ENCODE assay signal across 7 cellular contexts in the genomic region with DNA sequence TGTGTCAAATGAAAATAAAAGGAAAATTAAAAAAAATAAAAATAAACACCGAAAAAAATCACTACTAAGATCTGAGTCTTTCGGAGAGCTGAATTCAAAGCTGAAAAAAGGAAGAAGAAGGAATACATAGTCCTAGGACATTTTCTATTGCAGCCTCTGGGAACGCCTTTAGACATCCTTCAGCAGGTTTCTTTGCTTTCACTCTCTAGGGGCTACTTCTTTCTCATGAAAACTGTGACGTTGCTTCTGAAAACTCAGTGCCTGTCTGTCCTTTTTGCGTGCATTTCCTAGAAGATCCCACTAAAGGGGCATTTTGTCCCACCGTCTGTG. TPM values are rescaled to one million over a fixed set of nuclear protein-coding genes. Genes with fewer than 3 reads are reported as not detected.
DNase-seq lines count a peak whose midpoint lies in the region; ATAC-seq and TF ChIP-seq lines count a peak whose summit lies in the region.

No MANE protein-coding gene starts in this region.

- no peaks in the 10 kb centered on the region for H3K9me3 Mint-ChIP-seq in activated B cell treated with CpG ODN at 0.5 μM for 24 hours

- H3K27me3 ChIP-seq in iPS-18a (ENCODE audit: control insufficient read depth, insufficient read depth, low read length): peaks cover 31% of the 10 kb centered on the region
- H3K27me3 ChIP-seq in suprapubic skin: no peaks in the 10 kb centered on the region
- H3K27me3 ChIP-seq in foreskin keratinocyte: no peaks in the 10 kb centered on the region

- DNase-seq in activated B cell treated with CpG ODN at 0.5 μM for 24 hours (no peak), suprapubic skin (ENCODE audit: low spot score in 2 of 2) (no peak), foreskin keratinocyte (no peak), NCI-H2196 treated with DMSO at 0.1 percent for 48 hours (lab: John Stamatoyannopoulos, UW; ENCODE audit: unreplicated experiment) (no peak)

- H3K4me3 ChIP-seq in iPS-18a (ENCODE audit: low read length) (peak overlapping the region; percentile 72), suprapubic skin (peak overlapping the region; percentile 58)

- TF ChIP-seq POLR2A in suprapubic skin (IDR thresholded peaks at IDR 0.05): no peak

- no peak for TF ChIP-seq CTCF in activated B cell treated with CpG ODN at 0.5 μM for 24 hours (IDR thresholded peaks at IDR 0.05)
- no peak for TF ChIP-seq CTCF in suprapubic skin (IDR thresholded peaks at IDR 0.05)
- TF ChIP-seq CTCF in foreskin keratinocyte (conservative IDR thresholded peaks at IDR 0.05): no peak

- H3K4me1 Mint-ChIP-seq in activated B cell treated with CpG ODN at 0.5 μM for 24 hours: peaks cover 30% of the 10 kb centered on the region

- H3K27ac ChIP-seq in iPS-18a (ENCODE audit: low read length): no peak overlapping the region
- H3K27ac ChIP-seq in suprapubic skin: no peak overlapping the region
- no peak overlapping the region for H3K27ac ChIP-seq in foreskin keratinocyte

- CTCF ChIA-PET in activated B cell treated with CpG ODN at 0.5 μM for 24 hours (lab: Charles Lee): interaction anchor here (1.0 to 2.4 kb wide), 2 partner anchors 14 to 98 kb away, joined by 3 to 16 read pairs; no protein-coding TSS in a partner anchor

- H3K36me3 ChIP-seq in iPS-18a (ENCODE audit: control insufficient read depth, low read depth, low read length) (no peaks in the 10 kb centered on the region), suprapubic skin (no peaks in the 10 kb centered on the region)

- ATAC-seq in GM19324 (IDR thresholded peaks at IDR 0.05; ENCODE audit: low FRiP score, unreplicated experiment): peak; percentile 13
- peak; percentile 26 for ATAC-seq in HG02938 (IDR thresholded peaks at IDR 0.05; ENCODE audit: unreplicated experiment)
- ATAC-seq in activated B cell treated with CpG ODN at 0.5 μM for 24 hours (ENCODE audit: low read depth): peak; percentile 12
- no peak for ATAC-seq in foreskin keratinocyte

- peak overlapping the region; percentile 79 for H3K27ac Mint-ChIP-seq in activated B cell treated with CpG ODN at 0.5 μM for 24 hours

- H3K4me3 Mint-ChIP-seq in activated B cell treated with CpG ODN at 0.5 μM for 24 hours: peak overlapping the region; percentile 89

- peaks cover 8% of the 10 kb centered on the region for H3K27me3 Mint-ChIP-seq in activated B cell treated with CpG ODN at 0.5 μM for 24 hours

- TF ChIP-seq EP300 in suprapubic skin (IDR thresholded peaks at IDR 0.05): no peak

- H3K4me1 ChIP-seq in iPS-18a (ENCODE audit: control insufficient read depth, low read depth, low read length) (peaks cover 5% of the 10 kb centered on the region), suprapubic skin (peaks cover 9% of the 10 kb centered on the region), foreskin keratinocyte (peaks cover 6% of the 10 kb centered on the region)

- 44% methylated on average over 6 of the region's 6 CpGs for WGBS in suprapubic skin

- H3K9me3 ChIP-seq in iPS-18a (ENCODE audit: control insufficient read depth, low read depth, low read length) (no peaks in the 10 kb centered on the region), suprapubic skin (no peaks in the 10 kb centered on the region)

- POLR2A ChIA-PET in activated B cell treated with CpG ODN at 0.5 μM for 24 hours (lab: Charles Lee): interaction anchor here (1.0 to 1.6 kb wide), 6 partner anchors 44 to 527 kb away, joined by 3 to 9 read pairs (median 4); a partner anchor contains a TSS

- intact Hi-C loops in activated B cell treated with CpG ODN at 0.5 μM for 24 hours (cut with micrococcal nuclease): loop anchor here (1.0 to 10.0 kb wide), 6 partner anchors 136 to 1488 kb away; a partner anchor contains a TSS

- peak overlapping the region; percentile 9 for H3K9ac ChIP-seq in iPS-18a (ENCODE audit: low read length)

- peaks cover 10% of the 10 kb centered on the region for H3K36me3 Mint-ChIP-seq in activated B cell treated with CpG ODN at 0.5 μM for 24 hours (ENCODE audit: low read depth)

RNA-seq across cellular contexts. Expression of a gene that starts 0.7 kb away (rescaled TPM):
- total RNA-seq in activated B cell treated with CpG ODN at 0.5 μM for 24 hours: 15.1 and 16.5 TPM in 2 replicates
- 1 to 10 TPM in 1 of 4 donors, under 1 TPM in 2, not detected in 1; 0.34 to 2.7 (median 0.81) TPM for total RNA-seq in suprapubic skin
- 0.46 and 0.71 TPM in 2 replicates for total RNA-seq in foreskin keratinocyte
- polyA plus RNA-seq in foreskin keratinocyte: 0.25 and 0.30 TPM in 2 replicates
